1 cellular context compared by ENCODE assay signal in the genomic region with DNA sequence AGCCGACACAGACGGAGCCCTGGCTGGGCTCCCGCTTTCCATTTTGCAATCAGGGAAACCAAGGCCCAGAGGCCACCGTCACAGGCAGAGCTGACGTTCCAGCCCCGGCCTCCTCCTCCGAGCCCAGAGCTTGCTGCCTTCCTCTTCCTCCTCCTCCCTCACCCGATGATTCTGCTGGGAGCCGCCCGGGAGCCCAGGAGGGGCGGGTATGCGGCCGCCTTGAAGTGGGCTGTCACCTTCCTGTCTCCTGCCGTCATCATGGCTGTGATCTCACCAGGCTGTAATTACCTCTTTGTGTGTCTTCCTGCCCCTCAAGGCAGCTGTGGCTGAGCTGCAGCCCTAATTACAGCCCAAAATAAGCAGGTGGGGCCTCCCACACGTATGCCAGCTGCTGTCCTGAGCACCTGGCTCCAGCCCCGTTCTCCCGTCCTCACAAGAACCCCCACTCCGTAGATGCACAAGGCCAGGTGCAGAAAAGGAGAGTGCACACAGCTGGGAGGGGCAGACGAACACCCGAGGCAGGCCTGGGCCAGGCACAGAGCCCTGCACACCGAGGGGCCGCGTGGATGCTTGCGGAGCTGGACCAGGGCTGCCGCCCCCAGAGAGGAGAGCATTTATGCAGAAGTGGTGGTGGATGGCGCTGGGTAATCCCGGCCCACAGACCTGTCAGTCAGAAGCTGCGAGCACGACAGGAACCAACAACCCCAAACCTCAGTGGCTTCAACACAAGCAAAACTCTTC.
TF ChIP-seq lines count a peak whose summit lies in the region.

No MANE protein-coding gene starts in this region.

TF ChIP-seq in HEK293, 187 proteins besides CTCF, POLR2A, EP300 and RAD21 (continued from another document):
- TF ChIP-seq ZNF2 (tag by site-specific recombination; IDR thresholded peaks at IDR 0.05) (peak; percentile 43; the same call in 1 of the 2 replicates), ZBTB26 (tag by site-specific recombination; optimal IDR thresholded peaks at IDR 0.05) (peak; percentile 20), ZNF133 (tag by site-specific recombination; IDR thresholded peaks at IDR 0.05) (no peak), ZNF768 (tag by site-specific recombination; IDR thresholded peaks at IDR 0.05) (no peak), ZNF37A (tag by site-specific recombination; IDR thresholded peaks at IDR 0.05) (no peak), WT1 (tag by site-specific recombination; IDR thresholded peaks at IDR 0.05) (peak; percentile 82), ZNF335 (tag by site-specific recombination; conservative IDR thresholded peaks at IDR 0.05) (0 out of 2 replicates have a peak, but pooled peaks have one; percentile 9), ZBTB17 (tag by site-specific recombination; IDR thresholded peaks at IDR 0.05) (no peak), EGR2 (tag by site-specific recombination; IDR thresholded peaks at IDR 0.05; ENCODE audit: low read depth) (peak; percentile 8; the same call in 1 of the 2 replicates), ZFP69B (tag by site-specific recombination; IDR thresholded peaks at IDR 0.05) (peak; percentile 80), HOXC10 (CRISPR knock-in tag; IDR thresholded peaks at IDR 0.05) (no peak), ZNF266 (tag by site-specific recombination; IDR thresholded peaks at IDR 0.05; ENCODE audit: low read depth) (no peak), ZNF48 (tag by site-specific recombination; IDR thresholded peaks at IDR 0.05) (no peak), SALL2 (tag by site-specific recombination; IDR thresholded peaks at IDR 0.05; ENCODE audit: borderline replicate concordance) (no peak), ZNF138 (tag by site-specific recombination; IDR thresholded peaks at IDR 0.05; ENCODE audit: borderline replicate concordance) (no peak), ZNF529 (tag by site-specific recombination; IDR thresholded peaks at IDR 0.05; ENCODE audit: insufficient replicate concordance) (no peak), ZNF416 (tag by site-specific recombination; IDR thresholded peaks at IDR 0.05) (no peak), ZNF843 (tag by site-specific recombination; IDR thresholded peaks at IDR 0.05) (no peak), TCF7L2 (IDR thresholded peaks at IDR 0.05; ENCODE audit: borderline replicate concordance, low read depth, low read length) (no peak), ZNF510 (tag by site-specific recombination; IDR thresholded peaks at IDR 0.05; ENCODE audit: insufficient replicate concordance) (no peak), KLF1 (tag by site-specific recombination; IDR thresholded peaks at IDR 0.05) (peak; percentile 92), ZSCAN5A (tag by site-specific recombination; IDR thresholded peaks at IDR 0.05) (no peak), KLF10 (tag by site-specific recombination; IDR thresholded peaks at IDR 0.05) (peak; percentile 48; the same call in 1 of the 2 replicates), GLIS2 (tag by site-specific recombination; IDR thresholded peaks at IDR 0.05) (no peak; the same call in 1 of the 2 replicates), ZNF677 (tag by site-specific recombination; IDR thresholded peaks at IDR 0.05) (no peak), YY1 (tag by site-specific recombination; IDR thresholded peaks at IDR 0.05) (no peak), ZBTB20 (tag by site-specific recombination; IDR thresholded peaks at IDR 0.05) (0 out of 2 replicates have a peak, but pooled peaks have one; percentile 39), ZNF701 (tag by site-specific recombination; IDR thresholded peaks at IDR 0.05) (no peak), ZNF341 (tag by site-specific recombination; IDR thresholded peaks at IDR 0.05; ENCODE audit: low read depth) (no peak), FEZF1 (tag by site-specific recombination; IDR thresholded peaks at IDR 0.05) (peak; percentile 60), SETDB1 (IDR thresholded peaks at IDR 0.05; ENCODE audit: insufficient read length, low read length) (no peak), ZNF426 (tag by site-specific recombination; IDR thresholded peaks at IDR 0.05) (no peak), ZNF830 (tag by site-specific recombination; IDR thresholded peaks at IDR 0.05; ENCODE audit: low read depth) (no peak), ZNF629 (tag by site-specific recombination; IDR thresholded peaks at IDR 0.05) (peak; percentile 99), ZNF423 (tag by site-specific recombination; IDR thresholded peaks at IDR 0.05) (no peak), ZNF302 (tag by site-specific recombination; IDR thresholded peaks at IDR 0.05; ENCODE audit: low read depth) (no peak), PATZ1 (tag by site-specific recombination; IDR thresholded peaks at IDR 0.05) (peak; percentile 73)
- TF ChIP-seq, protein P1, sequence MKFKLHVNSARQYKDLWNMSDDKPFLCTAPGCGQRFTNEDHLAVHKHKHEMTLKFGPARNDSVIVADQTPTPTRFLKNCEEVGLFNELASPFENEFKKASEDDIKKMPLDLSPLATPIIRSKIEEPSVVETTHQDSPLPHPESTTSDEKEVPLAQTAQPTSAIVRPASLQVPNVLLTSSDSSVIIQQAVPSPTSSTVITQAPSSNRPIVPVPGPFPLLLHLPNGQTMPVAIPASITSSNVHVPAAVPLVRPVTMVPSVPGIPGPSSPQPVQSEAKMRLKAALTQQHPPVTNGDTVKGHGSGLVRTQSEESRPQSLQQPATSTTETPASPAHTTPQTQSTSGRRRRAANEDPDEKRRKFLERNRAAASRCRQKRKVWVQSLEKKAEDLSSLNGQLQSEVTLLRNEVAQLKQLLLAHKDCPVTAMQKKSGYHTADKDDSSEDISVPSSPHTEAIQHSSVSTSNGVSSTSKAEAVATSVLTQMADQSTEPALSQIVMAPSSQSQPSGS (tag by site-specific recombination; IDR thresholded peaks at IDR 0.05; ENCODE audit: low read depth), result 0 out of 2 replicates have a peak, but pooled peaks have one; percentile 8
- TF ChIP-seq, protein P2, sequence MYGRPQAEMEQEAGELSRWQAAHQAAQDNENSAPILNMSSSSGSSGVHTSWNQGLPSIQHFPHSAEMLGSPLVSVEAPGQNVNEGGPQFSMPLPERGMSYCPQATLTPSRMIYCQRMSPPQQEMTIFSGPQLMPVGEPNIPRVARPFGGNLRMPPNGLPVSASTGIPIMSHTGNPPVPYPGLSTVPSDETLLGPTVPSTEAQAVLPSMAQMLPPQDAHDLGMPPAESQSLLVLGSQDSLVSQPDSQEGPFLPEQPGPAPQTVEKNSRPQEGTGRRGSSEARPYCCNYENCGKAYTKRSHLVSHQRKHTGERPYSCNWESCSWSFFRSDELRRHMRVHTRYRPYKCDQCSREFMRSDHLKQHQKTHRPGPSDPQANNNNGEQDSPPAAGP (tag by site-specific recombination; IDR thresholded peaks at IDR 0.05), result peak; percentile 86
- TF ChIP-seq, protein P3, sequence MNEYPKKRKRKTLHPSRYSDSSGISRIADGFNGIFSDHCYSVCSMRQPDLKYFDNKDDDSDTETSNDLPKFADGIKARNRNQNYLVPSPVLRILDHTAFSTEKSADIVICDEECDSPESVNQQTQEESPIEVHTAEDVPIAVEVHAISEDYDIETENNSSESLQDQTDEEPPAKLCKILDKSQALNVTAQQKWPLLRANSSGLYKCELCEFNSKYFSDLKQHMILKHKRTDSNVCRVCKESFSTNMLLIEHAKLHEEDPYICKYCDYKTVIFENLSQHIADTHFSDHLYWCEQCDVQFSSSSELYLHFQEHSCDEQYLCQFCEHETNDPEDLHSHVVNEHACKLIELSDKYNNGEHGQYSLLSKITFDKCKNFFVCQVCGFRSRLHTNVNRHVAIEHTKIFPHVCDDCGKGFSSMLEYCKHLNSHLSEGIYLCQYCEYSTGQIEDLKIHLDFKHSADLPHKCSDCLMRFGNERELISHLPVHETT (tag by site-specific recombination; IDR thresholded peaks at IDR 0.05), result peak; percentile 60; the same call in 1 of the 2 replicates
- TF ChIP-seq, protein P4, sequence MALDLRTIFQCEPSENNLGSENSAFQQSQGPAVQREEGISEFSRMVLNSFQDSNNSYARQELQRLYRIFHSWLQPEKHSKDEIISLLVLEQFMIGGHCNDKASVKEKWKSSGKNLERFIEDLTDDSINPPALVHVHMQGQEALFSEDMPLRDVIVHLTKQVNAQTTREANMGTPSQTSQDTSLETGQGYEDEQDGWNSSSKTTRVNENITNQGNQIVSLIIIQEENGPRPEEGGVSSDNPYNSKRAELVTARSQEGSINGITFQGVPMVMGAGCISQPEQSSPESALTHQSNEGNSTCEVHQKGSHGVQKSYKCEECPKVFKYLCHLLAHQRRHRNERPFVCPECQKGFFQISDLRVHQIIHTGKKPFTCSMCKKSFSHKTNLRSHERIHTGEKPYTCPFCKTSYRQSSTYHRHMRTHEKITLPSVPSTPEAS (tag by site-specific recombination; IDR thresholded peaks at IDR 0.05), result no peak
